20 cellular contexts compared by ENCODE assay signal in genomic region chr5:138454121-138454520, GRCh38. TPM values are rescaled to one million over a fixed set of nuclear protein-coding genes. Genes with fewer than 3 reads are reported as not detected.
DNase-seq lines count a peak whose midpoint lies in the region; ATAC-seq, FAIRE-seq and TF ChIP-seq lines count a peak whose summit lies in the region.
"Had no signal": no experiment of that assay in that cellular context is flagged by ENCODE, and none has a peak within 500 bp of the region (broad histone marks: within the 10 kb centered on the region; RNA-seq: fewer than 3 reads in every experiment).

No MANE protein-coding gene starts in this region.

- H3K4me3 ChIP-seq in mammary epithelial cell (replicated peaks in 1 of 3; ENCODE audit: insufficient read depth in 1 of 3, low read depth in 2 of 3, low read length in 3 of 3) (no peak overlapping the region), endothelial cell of umbilical vein (replicated peaks in 1 of 3; ENCODE audit: insufficient read depth in 1 of 3, low read depth in 1 of 3, low read length in 3 of 3) (no peak overlapping the region), upper lobe of right lung (no peak overlapping the region)
- H3K4me3 ChIP-seq: A549 had no signal

- H3K36me3 ChIP-seq in mammary epithelial cell (ENCODE audit: insufficient read depth, low read length) (no peaks in the 10 kb centered on the region), endothelial cell of umbilical vein (ENCODE audit: control insufficient read depth in 2 of 2, extremely low read depth in 1 of 2, insufficient read depth in 2 of 2, low read length in 2 of 2) (no peaks in the 10 kb centered on the region), upper lobe of right lung (no peaks in the 10 kb centered on the region)

- H3K27me3 Mint-ChIP-seq in MCF 10A (ENCODE audit: insufficient read depth, unreplicated experiment) = no peaks in the 10 kb centered on the region
- peaks cover 0 to 3% of the 10 kb centered on the region in 2 donors for H3K27me3 Mint-ChIP-seq in natural killer cell treated with Interleukin-12 subunit alpha and Interleukin-12 subunit beta and Interleukin-15 and Interleukin-18, amount 100 ng/mL, for 72 hours
- H3K27me3 Mint-ChIP-seq: CD4-positive, alpha-beta T cell had no signal

- no peaks in the 10 kb centered on the region for H3K9me3 ChIP-seq in mammary epithelial cell (replicated peaks; ENCODE audit: insufficient read depth, low read length)
- H3K9me3 ChIP-seq in endothelial cell of umbilical vein (replicated peaks; ENCODE audit: control insufficient read depth, insufficient read depth, low read length) = no peaks in the 10 kb centered on the region
- no peaks in the 10 kb centered on the region for H3K9me3 ChIP-seq in upper lobe of right lung
- H3K9me3 ChIP-seq: A549, Caco-2 had no signal

- BruUV-seq in MCF 10A (replicated peaks; lab: Mats Ljungman, UMichigan) = no TSS peak
- BruUV-seq in mammary epithelial cell (replicated peaks; lab: Mats Ljungman, UMichigan) = no TSS peak
- no TSS peak for BruUV-seq in endothelial cell of umbilical vein (replicated peaks; lab: Mats Ljungman, UMichigan)

- H3K9me3 Mint-ChIP-seq in MCF 10A (ENCODE audit: unreplicated experiment) = no peaks in the 10 kb centered on the region
- no peaks in the 10 kb centered on the region for H3K9me3 Mint-ChIP-seq in natural killer cell treated with Interleukin-12 subunit alpha and Interleukin-12 subunit beta and Interleukin-15 and Interleukin-18, amount 100 ng/mL, for 72 hours
- H3K9me3 Mint-ChIP-seq: CD4-positive, alpha-beta T cell; H9 had no signal

- H3K36me3 Mint-ChIP-seq in MCF 10A (ENCODE audit: insufficient read depth, unreplicated experiment) = no peaks in the 10 kb centered on the region
- H3K36me3 Mint-ChIP-seq in natural killer cell treated with Interleukin-12 subunit alpha and Interleukin-12 subunit beta and Interleukin-15 and Interleukin-18, amount 100 ng/mL, for 72 hours = no peaks in the 10 kb centered on the region

- DNase-seq in MCF 10A (ENCODE audit: unreplicated experiment) (no peak), mammary epithelial cell (no peak), endothelial cell of umbilical vein (ENCODE audit: low read depth, low spot score) (peak; percentile 0), posterior vena cava (ENCODE audit: low spot score) (peak; percentile 31), upper lobe of right lung (peak; percentile 49), kidney glomerular epithelial cell (lab: John Stamatoyannopoulos, UW) (no peak), NCI-H82 (lab: John Stamatoyannopoulos, UW) (no peak)
- DNase-seq in natural killer cell treated with Interleukin-12 subunit alpha and Interleukin-12 subunit beta and Interleukin-15 and Interleukin-18, amount 100 ng/mL, for 72 hours (ENCODE audit: low spot score) = no peak
- DNase-seq: AML-193; Caco-2; CD4-positive, alpha-beta T cell; GOT3; H9 had no signal

- peak; percentile 7 for TF ChIP-seq CTCF in MCF 10A (IDR thresholded peaks at IDR 0.05; ENCODE audit: unreplicated experiment)
- no peak for TF ChIP-seq CTCF in mammary epithelial cell (conservative IDR thresholded peaks at IDR 0.05 in 1 of 2, IDR thresholded peaks at IDR 0.05 in 1 of 2; ENCODE audit: extremely low read depth in 1 of 2, insufficient read depth in 1 of 2, low read depth in 1 of 2, low read length in 2 of 2)
- no peak for TF ChIP-seq CTCF in endothelial cell of umbilical vein (IDR thresholded peaks at IDR 0.05; ENCODE audit: extremely low read depth in 1 of 2, insufficient read depth in 1 of 2, low read depth in 1 of 2, low read length in 2 of 2)
- no peak for TF ChIP-seq CTCF in upper lobe of right lung (IDR thresholded peaks at IDR 0.05)

- no peak overlapping the region for H3K27ac ChIP-seq in mammary epithelial cell (ENCODE audit: insufficient read depth, low read depth, low read length)
- no peak overlapping the region for H3K27ac ChIP-seq in endothelial cell of umbilical vein (ENCODE audit: insufficient read depth, low read depth, low read length)
- H3K27ac ChIP-seq in upper lobe of right lung = no peak overlapping the region
- H3K27ac ChIP-seq: 22Rv1, A549, C4-2B had no signal

- H2AFZ ChIP-seq in mammary epithelial cell (ENCODE audit: low read depth, low read length) = no peak overlapping the region
- no peak overlapping the region for H2AFZ ChIP-seq in endothelial cell of umbilical vein (ENCODE audit: low read depth, low read length)

- peaks cover 7% of the 10 kb centered on the region for H3K4me1 Mint-ChIP-seq in MCF 10A (ENCODE audit: insufficient read depth, unreplicated experiment)
- H3K4me1 Mint-ChIP-seq in natural killer cell treated with Interleukin-12 subunit alpha and Interleukin-12 subunit beta and Interleukin-15 and Interleukin-18, amount 100 ng/mL, for 72 hours (ENCODE audit: low read depth in 2 of 2) = peaks cover 12 to 13% of the 10 kb centered on the region in 2 donors

- H3K4me1 ChIP-seq in mammary epithelial cell (ENCODE audit: insufficient read depth, low read length) = peaks cover 6% of the 10 kb centered on the region
- H3K4me1 ChIP-seq in endothelial cell of umbilical vein (ENCODE audit: control insufficient read depth, extremely low read depth, insufficient read depth, low read length) = peaks cover 7% of the 10 kb centered on the region
- H3K4me1 ChIP-seq in upper lobe of right lung = peaks cover 5% of the 10 kb centered on the region
- H3K4me1 ChIP-seq: Caco-2 had no signal

- intact Hi-C loops in MCF 10A (cut with micrococcal nuclease) = no loop called here
- intact Hi-C loops in mammary epithelial cell (cut with micrococcal nuclease) = no loop called here
- intact Hi-C loops in endothelial cell of umbilical vein (cut with micrococcal nuclease) = no loop called here
- intact Hi-C loops in posterior vena cava (cut with DNase I) = no loop called here
- intact Hi-C loops in upper lobe of right lung (cut with DNase I) = loop anchor here (5.0 kb wide), 1 partner anchor 48 kb away; no protein-coding TSS in a partner anchor

- no peaks in the 10 kb centered on the region for H3K9me1 ChIP-seq in endothelial cell of umbilical vein (replicated peaks; ENCODE audit: control insufficient read depth, extremely low read depth, insufficient read depth, low read length)

- CTCF ChIA-PET in MCF 10A (lab: Yijun Ruan, JAX) = interaction anchor here (1.0 to 13.1 kb wide), 9 partner anchors 8 to 273 kb away, joined by 3 to 278 read pairs (median 6); partner anchors contain the start of genes EGR1 and ETF1
- CTCF ChIA-PET in mammary epithelial cell (lab: Charles Lee; ENCODE audit: low non-redundant PET) = no interaction called here
- CTCF ChIA-PET in endothelial cell of umbilical vein (lab: Charles Lee) = interaction anchor here (2.0 to 6.1 kb wide), 2 partner anchors 11 to 49 kb away, joined by 13 to 59 read pairs; partner anchors contain the start of gene EGR1

- no peak for TF ChIP-seq POLR2A in endothelial cell of umbilical vein (IDR thresholded peaks at IDR 0.05; ENCODE audit: low read depth, low read length)

- POLR2A ChIA-PET in MCF 10A (lab: Yijun Ruan, JAX) = interaction anchor here (5.1 kb wide), 1 partner anchor 49 kb away, joined by 18 read pairs; no protein-coding TSS in a partner anchor
- POLR2A ChIA-PET in endothelial cell of umbilical vein (lab: Charles Lee) = no interaction called here

- H3K79me2 ChIP-seq in mammary epithelial cell (ENCODE audit: insufficient read depth, low read length) (no peaks in the 10 kb centered on the region), endothelial cell of umbilical vein (ENCODE audit: control insufficient read depth, insufficient read depth, low read length) (no peaks in the 10 kb centered on the region)

- ATAC-seq in upper lobe of right lung = no peak
- ATAC-seq in natural killer cell treated with Interleukin-12 subunit alpha and Interleukin-12 subunit beta and Interleukin-15 and Interleukin-18, amount 100 ng/mL, for 72 hours = no peak
- ATAC-seq: A549 had no signal

- H3K4me2 ChIP-seq in mammary epithelial cell (ENCODE audit: insufficient read depth, low read depth, low read length) = no peak overlapping the region
- H3K4me2 ChIP-seq in endothelial cell of umbilical vein (ENCODE audit: insufficient read depth, low read length) = no peak overlapping the region
- H3K4me2 ChIP-seq: A549 had no signal

- in situ Hi-C loops in mammary epithelial cell (cut with MboI; ENCODE audit: low sequenced_read_pairs in 2 of 2) = no loop called here

- H3K4me3 Mint-ChIP-seq in MCF 10A (ENCODE audit: unreplicated experiment) = no peak overlapping the region
- no peak overlapping the region for H3K4me3 Mint-ChIP-seq in natural killer cell treated with Interleukin-12 subunit alpha and Interleukin-12 subunit beta and Interleukin-15 and Interleukin-18, amount 100 ng/mL, for 72 hours
- H3K4me3 Mint-ChIP-seq: CD4-positive, alpha-beta T cell had no signal

- H4K20me1 ChIP-seq in mammary epithelial cell (ENCODE audit: insufficient read depth, low read length) (no peaks in the 10 kb centered on the region), endothelial cell of umbilical vein (replicated peaks; ENCODE audit: control insufficient read depth, extremely low read depth, insufficient read depth, low read length) (no peaks in the 10 kb centered on the region)

- FAIRE-seq in endothelial cell of umbilical vein (lab: Jason Lieb, UNC) = no peak
- FAIRE-seq: A549, D721Med, G401.6, GM12891, HTR-8/SVneo had no signal

- dilution Hi-C loops in mammary epithelial cell (cut with HindIII; ENCODE audit: low sequenced_read_pairs) = no loop called here
- dilution Hi-C loops in endothelial cell of umbilical vein (cut with MboI; ENCODE audit: extremely low pct_ligation_motif_present, low sequenced_read_pairs) = no loop called here

- H3K9ac ChIP-seq in mammary epithelial cell (ENCODE audit: insufficient read depth, low read length) = no peak overlapping the region
- no peak overlapping the region for H3K9ac ChIP-seq in endothelial cell of umbilical vein (replicated peaks; ENCODE audit: extremely low read depth, insufficient read depth, low read length)

- H3K27ac Mint-ChIP-seq in MCF 10A (ENCODE audit: low read depth, unreplicated experiment) = no peak overlapping the region
- H3K27ac Mint-ChIP-seq in natural killer cell treated with Interleukin-12 subunit alpha and Interleukin-12 subunit beta and Interleukin-15 and Interleukin-18, amount 100 ng/mL, for 72 hours = no peak overlapping the region
- H3K27ac Mint-ChIP-seq: CD4-positive, alpha-beta T cell had no signal

- H3K27me3 ChIP-seq in mammary epithelial cell (ENCODE audit: insufficient read depth, low read length) = no peaks in the 10 kb centered on the region
- no peaks in the 10 kb centered on the region for H3K27me3 ChIP-seq in endothelial cell of umbilical vein (ENCODE audit: control insufficient read depth in 2 of 2, insufficient read depth in 2 of 2, low read length in 2 of 2)
- no peaks in the 10 kb centered on the region for H3K27me3 ChIP-seq in upper lobe of right lung

- 62% methylated on average over 4 of the region's 8 CpGs for WGBS in mammary epithelial cell (ENCODE audit: low coverage, missing lambda C conversion rate)

RNA-seq across cellular contexts. Expression of gene EGR1, which starts 11.2 kb away (rescaled TPM):
- 92.3 and 189 TPM in 2 replicates for total RNA-seq in MCF 10A (2022)
- total RNA-seq in mammary epithelial cell = 100 to 1,000 TPM in 1 of 2 donors, 10 to 100 TPM in 1; 12.7 to 159 TPM
- 10.6 TPM for polyA plus RNA-seq in mammary epithelial cell
- polyA minus RNA-seq in mammary epithelial cell = 63.3 TPM
- 5.5 and 12.7 TPM in 2 replicates for total RNA-seq in endothelial cell of umbilical vein
- polyA plus RNA-seq in endothelial cell of umbilical vein = 6.5 and 7.2 TPM in 2 replicates
- polyA plus RNA-seq in endothelial cell of umbilical vein (2011; cell fraction: cytosol; rRNA removed) = 6.2 and 12.4 TPM in 2 replicates
- polyA plus RNA-seq in endothelial cell of umbilical vein (2011; cell fraction: nucleus; rRNA removed) = 21.1 and 28.3 TPM in 2 replicates
- 10.3 and 11.0 TPM in 2 replicates for polyA plus RNA-seq in endothelial cell of umbilical vein (2012)
- polyA minus RNA-seq in endothelial cell of umbilical vein = 6.2 and 6.7 TPM in 2 replicates
- 1.0 TPM for polyA minus RNA-seq in endothelial cell of umbilical vein (2011; cell fraction: cytosol; rRNA and poly(A)+ RNA removed)
- polyA minus RNA-seq in endothelial cell of umbilical vein (2011; cell fraction: nucleus; rRNA and poly(A)+ RNA removed) = 8.8 and 18.4 TPM in 2 replicates
- total RNA-seq in posterior vena cava = 100 to 1,000 TPM; 115 to 412 TPM
- 85.6 TPM for total RNA-seq in upper lobe of right lung
- total RNA-seq in natural killer cell treated with Interleukin-12 subunit alpha and Interleukin-12 subunit beta and Interleukin-15 and Interleukin-18, amount 100 ng/mL, for 72 hours = 10 to 100 TPM in 1 of 2 donors, 1 to 10 TPM in 1; 8.5 to 11.2 TPM

RNA-seq across cellular contexts. Expression of gene REEP2, which starts 15.3 kb away (rescaled TPM):
- 0.77 and 0.81 TPM in 2 replicates for total RNA-seq in MCF 10A (2022)
- total RNA-seq in mammary epithelial cell = 10 to 100 TPM; 14.5 to 26.5 TPM
- 3.6 TPM for polyA plus RNA-seq in mammary epithelial cell
- 70.6 TPM for polyA minus RNA-seq in mammary epithelial cell
- total RNA-seq in endothelial cell of umbilical vein = 4.0 and 4.4 TPM in 2 replicates
- polyA plus RNA-seq in endothelial cell of umbilical vein = 4.8 and 5.3 TPM in 2 replicates
- 4.3 and 4.5 TPM in 2 replicates for polyA plus RNA-seq in endothelial cell of umbilical vein (2011; cell fraction: cytosol; rRNA removed)
- polyA plus RNA-seq in endothelial cell of umbilical vein (2011; cell fraction: nucleus; rRNA removed) = 5.3 and 6.5 TPM in 2 replicates
- polyA plus RNA-seq in endothelial cell of umbilical vein (2012) = 2.4 and 3.5 TPM in 2 replicates
- polyA minus RNA-seq in endothelial cell of umbilical vein = 5.2 and 9.2 TPM in 2 replicates
- polyA minus RNA-seq in endothelial cell of umbilical vein (2011; cell fraction: cytosol; rRNA and poly(A)+ RNA removed) = not detected
- 1.1 and 1.9 TPM in 2 replicates for polyA minus RNA-seq in endothelial cell of umbilical vein (2011; cell fraction: nucleus; rRNA and poly(A)+ RNA removed)
- 10 to 100 TPM; 12.5 to 13.0 TPM for total RNA-seq in posterior vena cava
- total RNA-seq in upper lobe of right lung = 0.55 TPM
- total RNA-seq in natural killer cell treated with Interleukin-12 subunit alpha and Interleukin-12 subunit beta and Interleukin-15 and Interleukin-18, amount 100 ng/mL, for 72 hours = under 1 TPM in 1 of 2 donors, not detected in 1; 0.75 TPM

Comparison
In these comparisons a context has a peak if more than half of its experiments do, and no peak if none do; other contexts are left out.
1. DNase-seq: peak in endothelial cell of umbilical vein (single experiment), posterior vena cava (single experiment) and upper lobe of right lung (single experiment); none in MCF 10A (single experiment), mammary epithelial cell (single experiment), natural killer cell treated with Interleukin-12 subunit alpha and Interleukin-12 subunit beta and Interleukin-15 and Interleukin-18, amount 100 ng/mL, for 72 hours (single experiment), kidney glomerular epithelial cell (single experiment) and NCI-H82 (single experiment).